1 cellular context compared by ENCODE assay signal in the genomic region with DNA sequence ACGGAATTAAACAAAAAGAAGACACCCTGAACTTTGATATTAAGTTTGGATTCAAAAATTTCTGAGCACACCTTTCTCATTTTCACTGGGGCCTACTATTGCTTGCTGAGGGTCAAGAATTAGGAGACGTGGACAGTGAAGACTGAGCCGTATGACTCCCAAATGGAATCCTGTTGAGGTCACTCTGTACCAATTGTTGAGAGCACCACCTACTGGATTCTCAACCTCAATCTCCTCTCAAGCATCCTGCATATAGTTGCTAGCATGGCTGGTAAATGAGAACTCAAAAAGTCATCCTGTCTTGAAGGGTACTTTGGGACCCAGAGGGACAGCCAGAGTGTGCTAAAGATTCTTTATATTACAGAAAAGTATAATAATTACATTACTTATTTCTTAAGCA.
TF ChIP-seq lines count a peak whose summit lies in the region.

No MANE protein-coding gene starts in this region.

TF ChIP-seq in WTC11, 78 proteins besides CTCF, POLR2A, EP300 and RAD21 (continued from another document):
- TF ChIP-seq, protein P1, sequence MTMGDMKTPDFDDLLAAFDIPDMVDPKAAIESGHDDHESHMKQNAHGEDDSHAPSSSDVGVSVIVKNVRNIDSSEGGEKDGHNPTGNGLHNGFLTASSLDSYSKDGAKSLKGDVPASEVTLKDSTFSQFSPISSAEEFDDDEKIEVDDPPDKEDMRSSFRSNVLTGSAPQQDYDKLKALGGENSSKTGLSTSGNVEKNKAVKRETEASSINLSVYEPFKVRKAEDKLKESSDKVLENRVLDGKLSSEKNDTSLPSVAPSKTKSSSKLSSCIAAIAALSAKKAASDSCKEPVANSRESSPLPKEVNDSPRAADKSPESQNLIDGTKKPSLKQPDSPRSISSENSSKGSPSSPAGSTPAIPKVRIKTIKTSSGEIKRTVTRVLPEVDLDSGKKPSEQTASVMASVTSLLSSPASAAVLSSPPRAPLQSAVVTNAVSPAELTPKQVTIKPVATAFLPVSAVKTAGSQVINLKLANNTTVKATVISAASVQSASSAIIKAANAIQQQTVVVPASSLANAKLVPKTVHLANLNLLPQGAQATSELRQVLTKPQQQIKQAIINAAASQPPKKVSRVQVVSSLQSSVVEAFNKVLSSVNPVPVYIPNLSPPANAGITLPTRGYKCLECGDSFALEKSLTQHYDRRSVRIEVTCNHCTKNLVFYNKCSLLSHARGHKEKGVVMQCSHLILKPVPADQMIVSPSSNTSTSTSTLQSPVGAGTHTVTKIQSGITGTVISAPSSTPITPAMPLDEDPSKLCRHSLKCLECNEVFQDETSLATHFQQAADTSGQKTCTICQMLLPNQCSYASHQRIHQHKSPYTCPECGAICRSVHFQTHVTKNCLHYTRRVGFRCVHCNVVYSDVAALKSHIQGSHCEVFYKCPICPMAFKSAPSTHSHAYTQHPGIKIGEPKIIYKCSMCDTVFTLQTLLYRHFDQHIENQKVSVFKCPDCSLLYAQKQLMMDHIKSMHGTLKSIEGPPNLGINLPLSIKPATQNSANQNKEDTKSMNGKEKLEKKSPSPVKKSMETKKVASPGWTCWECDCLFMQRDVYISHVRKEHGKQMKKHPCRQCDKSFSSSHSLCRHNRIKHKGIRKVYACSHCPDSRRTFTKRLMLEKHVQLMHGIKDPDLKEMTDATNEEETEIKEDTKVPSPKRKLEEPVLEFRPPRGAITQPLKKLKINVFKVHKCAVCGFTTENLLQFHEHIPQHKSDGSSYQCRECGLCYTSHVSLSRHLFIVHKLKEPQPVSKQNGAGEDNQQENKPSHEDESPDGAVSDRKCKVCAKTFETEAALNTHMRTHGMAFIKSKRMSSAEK (CRISPR knock-in tag; IDR thresholded peaks at IDR 0.05; ENCODE audit: borderline replicate concordance) = no peak
- no peak for TF ChIP-seq HMGA2 (CRISPR knock-in tag; IDR thresholded peaks at IDR 0.05)
- TF ChIP-seq, protein P2, sequence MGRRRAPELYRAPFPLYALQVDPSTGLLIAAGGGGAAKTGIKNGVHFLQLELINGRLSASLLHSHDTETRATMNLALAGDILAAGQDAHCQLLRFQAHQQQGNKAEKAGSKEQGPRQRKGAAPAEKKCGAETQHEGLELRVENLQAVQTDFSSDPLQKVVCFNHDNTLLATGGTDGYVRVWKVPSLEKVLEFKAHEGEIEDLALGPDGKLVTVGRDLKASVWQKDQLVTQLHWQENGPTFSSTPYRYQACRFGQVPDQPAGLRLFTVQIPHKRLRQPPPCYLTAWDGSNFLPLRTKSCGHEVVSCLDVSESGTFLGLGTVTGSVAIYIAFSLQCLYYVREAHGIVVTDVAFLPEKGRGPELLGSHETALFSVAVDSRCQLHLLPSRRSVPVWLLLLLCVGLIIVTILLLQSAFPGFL (CRISPR knock-in tag; IDR thresholded peaks at IDR 0.05; ENCODE audit: borderline replicate concordance) = no peak
- TF ChIP-seq NR3C1 (CRISPR knock-in tag; conservative IDR thresholded peaks at IDR 0.05; ENCODE audit: low read depth) = no peak
- TF ChIP-seq, protein P3, sequence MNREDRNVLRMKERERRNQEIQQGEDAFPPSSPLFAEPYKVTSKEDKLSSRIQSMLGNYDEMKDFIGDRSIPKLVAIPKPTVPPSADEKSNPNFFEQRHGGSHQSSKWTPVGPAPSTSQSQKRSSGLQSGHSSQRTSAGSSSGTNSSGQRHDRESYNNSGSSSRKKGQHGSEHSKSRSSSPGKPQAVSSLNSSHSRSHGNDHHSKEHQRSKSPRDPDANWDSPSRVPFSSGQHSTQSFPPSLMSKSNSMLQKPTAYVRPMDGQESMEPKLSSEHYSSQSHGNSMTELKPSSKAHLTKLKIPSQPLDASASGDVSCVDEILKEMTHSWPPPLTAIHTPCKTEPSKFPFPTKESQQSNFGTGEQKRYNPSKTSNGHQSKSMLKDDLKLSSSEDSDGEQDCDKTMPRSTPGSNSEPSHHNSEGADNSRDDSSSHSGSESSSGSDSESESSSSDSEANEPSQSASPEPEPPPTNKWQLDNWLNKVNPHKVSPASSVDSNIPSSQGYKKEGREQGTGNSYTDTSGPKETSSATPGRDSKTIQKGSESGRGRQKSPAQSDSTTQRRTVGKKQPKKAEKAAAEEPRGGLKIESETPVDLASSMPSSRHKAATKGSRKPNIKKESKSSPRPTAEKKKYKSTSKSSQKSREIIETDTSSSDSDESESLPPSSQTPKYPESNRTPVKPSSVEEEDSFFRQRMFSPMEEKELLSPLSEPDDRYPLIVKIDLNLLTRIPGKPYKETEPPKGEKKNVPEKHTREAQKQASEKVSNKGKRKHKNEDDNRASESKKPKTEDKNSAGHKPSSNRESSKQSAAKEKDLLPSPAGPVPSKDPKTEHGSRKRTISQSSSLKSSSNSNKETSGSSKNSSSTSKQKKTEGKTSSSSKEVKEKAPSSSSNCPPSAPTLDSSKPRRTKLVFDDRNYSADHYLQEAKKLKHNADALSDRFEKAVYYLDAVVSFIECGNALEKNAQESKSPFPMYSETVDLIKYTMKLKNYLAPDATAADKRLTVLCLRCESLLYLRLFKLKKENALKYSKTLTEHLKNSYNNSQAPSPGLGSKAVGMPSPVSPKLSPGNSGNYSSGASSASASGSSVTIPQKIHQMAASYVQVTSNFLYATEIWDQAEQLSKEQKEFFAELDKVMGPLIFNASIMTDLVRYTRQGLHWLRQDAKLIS (CRISPR knock-in tag; IDR thresholded peaks at IDR 0.05; ENCODE audit: borderline replicate concordance) = no peak
- TF ChIP-seq JUN (CRISPR knock-in tag; IDR thresholded peaks at IDR 0.05) = no peak
